6 cellular contexts compared by ENCODE assay signal in genomic region chr11:65096926-65097325, GRCh38.
DNase-seq lines count a peak whose midpoint lies in the region.

No MANE protein-coding gene starts in this region.

- peak overlapping the region; percentile 27; the same call in 1 of the 2 replicates for H3K9ac ChIP-seq in ES-I3 (ENCODE audit: low read depth, low read length)

- H3K4me1 ChIP-seq in ES-I3 (ENCODE audit: insufficient read depth, low read length), result 0 out of 2 replicates have a peak, but pooled peaks cover 4% of the 10 kb centered on the region
- H3K4me1 ChIP-seq in muscle layer of duodenum (ENCODE audit: control insufficient read depth in 1 of 2, insufficient read depth in 2 of 2, low read length in 2 of 2), result peaks cover 5 to 13% of the 10 kb centered on the region in 2 donors

- DNase-seq in NCI-H1436 treated with DMSO at 0.1 percent for 48 hours (lab: John Stamatoyannopoulos, UW) (no peak), HK-2 (ENCODE audit: unreplicated experiment) (no peak), cortex of kidney (lab: John Stamatoyannopoulos, UW) (no peak)

- peak overlapping the region; percentile 75 to 91 for H3K4me3 ChIP-seq in muscle layer of duodenum (ENCODE audit: low read depth in 1 of 2, low read length in 2 of 2)

- H3K36me3 ChIP-seq in ES-I3 (ENCODE audit: insufficient read depth, low read length), result no peaks in the 10 kb centered on the region
- peaks cover 4 to 5% of the 10 kb centered on the region in 2 donors for H3K36me3 ChIP-seq in muscle layer of duodenum (ENCODE audit: control insufficient read depth in 1 of 2, insufficient read depth in 2 of 2, low read length in 2 of 2)

- H3K27ac ChIP-seq in angular gyrus (ENCODE audit: low read depth, low read length), result peak overlapping the region; percentile 88
- H3K27ac ChIP-seq in muscle layer of duodenum (ENCODE audit: low read length), result peak overlapping the region; percentile 80

- no peaks in the 10 kb centered on the region for H3K27me3 ChIP-seq in muscle layer of duodenum (ENCODE audit: low read depth, low read length)

- H3K9me3 ChIP-seq in ES-I3 (ENCODE audit: control insufficient read depth, insufficient read depth, low read length), result no peaks in the 10 kb centered on the region
- no peaks in the 10 kb centered on the region for H3K9me3 ChIP-seq in muscle layer of duodenum (ENCODE audit: control insufficient read depth in 1 of 2, low read length in 2 of 2)
